In the genomic region with DNA sequence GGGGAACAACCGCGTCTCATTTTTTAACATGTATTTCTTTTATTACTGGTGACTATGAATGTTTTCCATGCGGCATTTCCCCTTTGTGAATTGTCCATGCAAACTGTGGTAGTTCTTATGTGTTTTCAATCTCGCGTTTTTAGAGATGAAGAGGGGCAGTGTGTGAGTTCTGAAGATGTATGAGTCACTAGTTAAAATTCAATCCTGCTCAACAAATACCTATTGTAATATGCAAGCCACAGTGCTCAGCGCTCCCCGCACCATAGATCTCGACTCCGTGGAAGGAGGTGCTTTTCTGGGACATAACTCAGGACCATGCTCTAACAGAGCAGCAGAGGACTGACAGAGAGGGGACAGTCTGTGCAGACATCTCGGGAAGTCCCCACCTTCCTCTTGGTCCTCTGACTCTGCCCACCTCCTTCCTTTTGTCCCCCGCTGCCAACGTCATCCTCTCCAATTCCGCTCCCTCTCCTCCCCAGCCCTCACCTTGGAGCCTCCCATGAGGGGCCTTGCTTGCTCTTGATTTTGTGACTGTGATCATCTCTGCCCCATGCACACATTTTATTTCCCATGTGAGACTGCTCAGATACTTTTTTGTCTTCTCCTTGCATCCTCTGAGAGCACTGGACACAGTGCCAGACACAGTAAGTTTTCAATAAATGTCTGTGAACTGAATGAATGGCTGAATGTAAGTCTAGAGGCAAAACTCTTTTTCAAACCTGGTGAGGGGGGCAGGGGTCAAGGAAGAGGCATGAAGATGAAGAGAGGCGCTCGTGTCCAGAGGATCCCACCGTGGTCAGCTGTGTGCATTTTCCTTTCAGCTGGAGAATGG, we compare ENCODE assay signal across 14 cellular contexts. TPM values are rescaled to one million over a fixed set of nuclear protein-coding genes. Genes with fewer than 3 reads are reported as not detected.
DNase-seq lines count a peak whose midpoint lies in the region; ATAC-seq and TF ChIP-seq lines count a peak whose summit lies in the region.
"Had no signal": no experiment of that assay in that cellular context is flagged by ENCODE, and none has a peak within 500 bp of the region (broad histone marks: within the 10 kb centered on the region; RNA-seq: fewer than 3 reads in every experiment).

No MANE protein-coding gene starts in this region.

- H3K27ac ChIP-seq in body of pancreas = peak overlapping the region; percentile 25 to 68 (median 58)
- H3K27ac ChIP-seq: breast epithelium, parathyroid adenoma had no signal

- peaks cover 8 to 30% of the 10 kb centered on the region in 2 donors for H3K4me1 Mint-ChIP-seq in stimulated activated naive B cell treated with anti-CD40 and anti-IgM and Interleukin-4, amounts not matched to agents 10 μg/mL and 1 μg/mL and 100 μg/mL, for 72 hours
- no peaks in the 10 kb centered on the region for H3K4me1 Mint-ChIP-seq in mesothelial cell of epicardium

- H3K27ac Mint-ChIP-seq in stimulated activated naive B cell treated with anti-CD40 and anti-IgM and Interleukin-4, amounts not matched to agents 10 μg/mL and 1 μg/mL and 100 μg/mL, for 72 hours = no peak overlapping the region
- H3K27ac Mint-ChIP-seq in mesothelial cell of epicardium = no peak overlapping the region
- H3K27ac Mint-ChIP-seq: activated naive CD4-positive, alpha-beta T cell treated with anti-CD3 and anti-CD28 coated beads, Interleukin-2, amount 10 ng/mL, durations not matched to agents 7 days and 5 days had no signal

- TF ChIP-seq POLR2A in body of pancreas (IDR thresholded peaks at IDR 0.05) = peak in 2 of 3 donors; percentile 20 to 30

- DNase-seq in body of pancreas (no peak), left colon (no peak), mesothelial cell of epicardium (ENCODE audit: low spot score in 2 of 2, unreplicated experiment in 2 of 2) (no peak), SK-N-DZ (ENCODE audit: low spot score) (no peak)
- DNase-seq in stimulated activated naive B cell treated with anti-CD40 and anti-IgM and Interleukin-4, amounts not matched to agents 10 μg/mL and 1 μg/mL and 100 μg/mL, for 72 hours = no peak
- no peak for DNase-seq in stimulated activated CD4-positive, alpha-beta T cell treated with anti-CD3 and anti-CD28 coated beads, Interleukin-4, amount 100 ng/mL, for 24 hours
- DNase-seq: activated CD4-positive, CD25-positive, alpha-beta regulatory T cell; activated naive CD4-positive, alpha-beta T cell treated with anti-CD3 and anti-CD28 coated beads, Interleukin-2, amount 10 ng/mL, durations not matched to agents 7 days and 5 days; NCI-H2029 treated with DMSO at 0.1 percent for 48 hours; NCI-H510A treated with DMSO at 0.1 percent for 48 hours had no signal

- H3K36me3 Mint-ChIP-seq in stimulated activated naive B cell treated with anti-CD40 and anti-IgM and Interleukin-4, amounts not matched to agents 10 μg/mL and 1 μg/mL and 100 μg/mL, for 72 hours = no peaks in the 10 kb centered on the region
- no peaks in the 10 kb centered on the region for H3K36me3 Mint-ChIP-seq in mesothelial cell of epicardium
- H3K36me3 Mint-ChIP-seq: activated naive CD4-positive, alpha-beta T cell treated with anti-CD3 and anti-CD28 coated beads, Interleukin-2, amount 10 ng/mL, durations not matched to agents 7 days and 5 days had no signal

- ATAC-seq in GM18861 (IDR thresholded peaks at IDR 0.05; ENCODE audit: unreplicated experiment) = peak; percentile 43
- peak; percentile 78 for ATAC-seq in body of pancreas
- peak; percentile 69 for ATAC-seq in left colon
- peak; percentile 18 to 19 for ATAC-seq in stimulated activated naive B cell treated with anti-CD40 and anti-IgM and Interleukin-4, amounts not matched to agents 10 μg/mL and 1 μg/mL and 100 μg/mL, for 72 hours (replicated peaks)
- no peak for ATAC-seq in HG02840 (IDR thresholded peaks at IDR 0.05; ENCODE audit: low FRiP score, unreplicated experiment)

- no peaks in the 10 kb centered on the region for H3K9me3 ChIP-seq in body of pancreas
- H3K9me3 ChIP-seq: breast epithelium had no signal

- no peak overlapping the region for H3K4me3 ChIP-seq in body of pancreas
- H3K4me3 ChIP-seq: breast epithelium had no signal

- WGBS in body of pancreas, 2 donors = 37 to 39% methylated on average over 16 of the region's 16 CpGs

- no peaks in the 10 kb centered on the region for H3K9me3 Mint-ChIP-seq in stimulated activated naive B cell treated with anti-CD40 and anti-IgM and Interleukin-4, amounts not matched to agents 10 μg/mL and 1 μg/mL and 100 μg/mL, for 72 hours
- no peaks in the 10 kb centered on the region for H3K9me3 Mint-ChIP-seq in mesothelial cell of epicardium
- H3K9me3 Mint-ChIP-seq: activated naive CD4-positive, alpha-beta T cell treated with anti-CD3 and anti-CD28 coated beads, Interleukin-2, amount 10 ng/mL, durations not matched to agents 7 days and 5 days had no signal

- intact Hi-C loops in body of pancreas (cut with DNase I) = no loop called here
- intact Hi-C loops in left colon (cut with DNase I, micrococcal nuclease) = no loop called here

- H3K36me3 ChIP-seq in body of pancreas (replicated peaks in 1 of 2; ENCODE audit: insufficient read depth in 1 of 2, low read depth in 2 of 2) = no peaks in the 10 kb centered on the region
- H3K36me3 ChIP-seq: breast epithelium had no signal

- peaks cover 6% of the 10 kb centered on the region for H3K4me1 ChIP-seq in body of pancreas
- H3K4me1 ChIP-seq: breast epithelium, parathyroid adenoma had no signal

- no peak overlapping the region for H3K4me3 Mint-ChIP-seq in stimulated activated naive B cell treated with anti-CD40 and anti-IgM and Interleukin-4, amounts not matched to agents 10 μg/mL and 1 μg/mL and 100 μg/mL, for 72 hours
- H3K4me3 Mint-ChIP-seq in mesothelial cell of epicardium = no peak overlapping the region
- H3K4me3 Mint-ChIP-seq: activated naive CD4-positive, alpha-beta T cell treated with anti-CD3 and anti-CD28 coated beads, Interleukin-2, amount 10 ng/mL, durations not matched to agents 7 days and 5 days had no signal

- H3K27me3 ChIP-seq in body of pancreas = no peaks in the 10 kb centered on the region
- H3K27me3 ChIP-seq: breast epithelium had no signal

- peaks cover 36 to 52% of the 10 kb centered on the region in 2 donors for H3K27me3 Mint-ChIP-seq in stimulated activated naive B cell treated with anti-CD40 and anti-IgM and Interleukin-4, amounts not matched to agents 10 μg/mL and 1 μg/mL and 100 μg/mL, for 72 hours
- peaks cover 26% of the 10 kb centered on the region for H3K27me3 Mint-ChIP-seq in mesothelial cell of epicardium (ENCODE audit: low read depth)

- TF ChIP-seq CTCF in body of pancreas (IDR thresholded peaks at IDR 0.05) (no peak), mesothelial cell of epicardium (IDR thresholded peaks at IDR 0.05; ENCODE audit: unreplicated experiment) (no peak)

RNA-seq across cellular contexts. Expression of a gene that starts 42.7 kb away (rescaled TPM):
- 10 to 100 TPM; 14.2 to 26.5 TPM for total RNA-seq in body of pancreas
- total RNA-seq in left colon = 10 to 100 TPM; 41.5 to 49.2 TPM
- 33.1 to 35.6 TPM (median 35.3 TPM) in 3 replicates for total RNA-seq in mesothelial cell of epicardium
- polyA plus RNA-seq in SK-N-DZ (2014; cell fraction: cytosol; rRNA removed) = 34.9 and 35.5 TPM in 2 replicates
- 50.9 and 57.2 TPM in 2 replicates for polyA plus RNA-seq in SK-N-DZ (2014; cell fraction: nucleus; rRNA removed)
